ENCODE assay signal across 9 cellular contexts in genomic region chr15:98668566-98669308, GRCh38. TPM values are rescaled to one million over a fixed set of nuclear protein-coding genes. Genes with fewer than 3 reads are reported as not detected.
A peak's percentile ranks its signal among the peaks of the same experiment; 100 is the strongest.
DNase-seq lines count a peak whose midpoint lies in the region; ATAC-seq and TF ChIP-seq lines count a peak whose summit lies in the region.
"Had no signal": no experiment of that assay in that cellular context is flagged by ENCODE, and none has a peak within 500 bp of the region (broad histone marks: within the 10 kb centered on the region; RNA-seq: fewer than 3 reads in every experiment).

No MANE protein-coding gene starts in this region.

- H3K9me2 ChIP-seq in MM.1S (replicated peaks; ENCODE audit: insufficient read depth, low read length) = no peaks in the 10 kb centered on the region

- H3K4me1 ChIP-seq in stomach smooth muscle (ENCODE audit: control insufficient read depth, insufficient read depth, low read length) (peaks cover 38% of the 10 kb centered on the region), MM.1S (ENCODE audit: low read length) (no peaks in the 10 kb centered on the region), upper lobe of right lung (peaks cover 49% of the 10 kb centered on the region)

- DNase-seq in NCI-H2171 treated with DMSO at 0.1 percent for 48 hours (lab: John Stamatoyannopoulos, UW) (peak; percentile 25), NCI-H2171 (lab: John Stamatoyannopoulos, UW) (no peak), fibroblast of villous mesenchyme (ENCODE audit: low read depth) (peak; percentile 72), MM.1S (no peak), upper lobe of right lung (no peak), DMS153 treated with DMSO at 0.1 percent for 48 hours (lab: John Stamatoyannopoulos, UW; ENCODE audit: unreplicated experiment) (no peak)
- DNase-seq in activated CD4-positive, alpha-beta T cell treated with anti-CD3 and anti-CD28 coated beads, Interleukin-2, amount 50 U/mL, for 4 hours = peak; percentile 27 to 29

- H3K27ac ChIP-seq in stomach smooth muscle (ENCODE audit: low read length) = no peak overlapping the region
- no peak overlapping the region for H3K27ac ChIP-seq in MM.1S (ENCODE audit: low read length)
- H3K27ac ChIP-seq in upper lobe of right lung = no peak overlapping the region
- H3K27ac ChIP-seq: SJCRH30 had no signal

- no peaks in the 10 kb centered on the region for H3F3A ChIP-seq in MM.1S (ENCODE audit: insufficient read depth, low read length)

- intact Hi-C loops in upper lobe of right lung (cut with DNase I) = no loop called here

- peaks cover 0 to 2% of the 10 kb centered on the region in 2 donors for H3K36me3 ChIP-seq in stomach smooth muscle (ENCODE audit: control insufficient read depth in 2 of 2, insufficient read depth in 2 of 2, low read length in 2 of 2)
- H3K36me3 ChIP-seq in MM.1S (replicated peaks; ENCODE audit: insufficient read depth, low read length) = no peaks in the 10 kb centered on the region
- H3K36me3 ChIP-seq in upper lobe of right lung = no peaks in the 10 kb centered on the region

- H3K9ac ChIP-seq in stomach smooth muscle (ENCODE audit: low read length in 2 of 2) = peak overlapping the region in 1 of 2 donors; percentile 29
- no peak overlapping the region for H3K9ac ChIP-seq in MM.1S (ENCODE audit: low read length)

- H3K79me2 ChIP-seq in MM.1S (ENCODE audit: low read length) = peaks cover 77% of the 10 kb centered on the region

- H3K9me3 ChIP-seq in stomach smooth muscle (ENCODE audit: control insufficient read depth in 2 of 2, low read length in 2 of 2) (no peaks in the 10 kb centered on the region), MM.1S (replicated peaks; ENCODE audit: insufficient read depth, low read length) (no peaks in the 10 kb centered on the region), upper lobe of right lung (no peaks in the 10 kb centered on the region)
- H3K9me3 ChIP-seq: SJCRH30 had no signal

- H3K4me2 ChIP-seq in MM.1S (ENCODE audit: low read depth, low read length) = no peak overlapping the region

- H3K27me3 ChIP-seq in stomach smooth muscle (ENCODE audit: control insufficient read depth in 1 of 2, insufficient read depth in 2 of 2, low read length in 2 of 2) (no peaks in the 10 kb centered on the region), MM.1S (replicated peaks; ENCODE audit: insufficient read depth, low read length) (no peaks in the 10 kb centered on the region), upper lobe of right lung (no peaks in the 10 kb centered on the region)
- H3K27me3 ChIP-seq: SJCRH30 had no signal

- TF ChIP-seq CTCF in fibroblast of villous mesenchyme (IDR thresholded peaks at IDR 0.05; ENCODE audit: insufficient read depth, low read depth, low read length) = no peak
- TF ChIP-seq CTCF in MM.1S (IDR thresholded peaks at IDR 0.05; ENCODE audit: low read length) = no peak
- no peak for TF ChIP-seq CTCF in upper lobe of right lung (IDR thresholded peaks at IDR 0.05)

- no peaks in the 10 kb centered on the region; the same call in 1 of the 2 replicates for H4K20me1 ChIP-seq in MM.1S (ENCODE audit: insufficient read depth, low read length)

- no peak overlapping the region for H2AFZ ChIP-seq in MM.1S (ENCODE audit: low read length)

- no peak for ATAC-seq in upper lobe of right lung

- no peak overlapping the region for H3K4me3 ChIP-seq in fibroblast of villous mesenchyme (ENCODE audit: low read depth, low read length)
- H3K4me3 ChIP-seq in stomach smooth muscle (ENCODE audit: low read length in 2 of 2) = peak overlapping the region; percentile 3 to 29
- H3K4me3 ChIP-seq in MM.1S (ENCODE audit: low read length) = no peak overlapping the region
- no peak overlapping the region for H3K4me3 ChIP-seq in upper lobe of right lung
- H3K4me3 ChIP-seq: SJCRH30 had no signal

RNA-seq across cellular contexts. Expression of gene IGF1R, which starts 20.4 kb away (rescaled TPM):
- total RNA-seq in fibroblast of villous mesenchyme (19.4 and 42.2 TPM in 2 replicates), upper lobe of right lung (40.0 TPM)

Comparison
In these comparisons a context has a peak if more than half of its experiments do, and no peak if none do; other contexts are left out.
1. DNase-seq: peak in NCI-H2171 treated with DMSO at 0.1 percent for 48 hours (single experiment), activated CD4-positive, alpha-beta T cell treated with anti-CD3 and anti-CD28 coated beads, Interleukin-2, amount 50 U/mL, for 4 hours (2 of 2) and fibroblast of villous mesenchyme (single experiment); none in NCI-H2171 (single experiment), MM.1S (single experiment), upper lobe of right lung (single experiment) and DMS153 treated with DMSO at 0.1 percent for 48 hours (single experiment).
2. H3K4me3 ChIP-seq: peak in stomach smooth muscle (2 of 2); none in fibroblast of villous mesenchyme (single experiment), MM.1S (single experiment) and upper lobe of right lung (single experiment).